ENCODE assay signal across 9 cellular contexts in the genomic region with DNA sequence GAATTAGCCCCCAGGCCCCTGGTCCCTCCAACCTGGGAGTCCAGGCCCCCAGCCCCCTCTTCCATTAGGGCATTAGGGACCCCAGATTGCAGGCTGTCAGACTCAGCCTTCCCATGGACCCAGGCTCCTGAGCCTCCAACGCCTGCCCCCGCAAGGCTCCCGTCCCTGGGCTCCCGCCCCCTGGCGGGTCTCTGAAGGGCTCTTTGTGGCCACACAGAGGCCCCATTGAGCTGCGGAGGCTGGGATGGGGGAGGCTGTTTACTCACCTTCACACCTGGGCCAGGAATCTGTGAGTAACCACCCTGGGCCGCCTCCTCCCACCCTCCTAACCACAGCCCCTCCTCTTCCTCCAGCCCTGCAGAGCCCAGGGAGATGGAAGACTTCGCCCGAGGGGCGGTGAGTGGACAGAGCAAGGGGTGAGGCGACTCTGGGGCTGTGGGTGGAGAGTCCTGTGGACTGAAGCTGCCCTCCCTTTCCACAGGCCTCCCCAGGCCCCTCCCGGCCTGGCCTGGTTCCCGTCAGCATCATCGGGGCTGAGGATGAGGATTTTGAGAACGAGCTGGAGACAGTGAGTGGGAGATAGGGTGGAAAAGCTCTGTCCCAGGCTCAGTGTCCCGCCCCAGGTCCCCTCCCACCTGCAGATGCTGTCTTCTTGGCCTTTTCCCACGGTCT. TPM values are rescaled to one million over a fixed set of nuclear protein-coding genes. Genes with fewer than 3 reads are reported as not detected.
DNase-seq lines count a peak whose midpoint lies in the region; ATAC-seq, FAIRE-seq and TF ChIP-seq lines count a peak whose summit lies in the region.
"Had no signal": no experiment of that assay in that cellular context is flagged by ENCODE, and none has a peak within 500 bp of the region (broad histone marks: within the 10 kb centered on the region; RNA-seq: fewer than 3 reads in every experiment).

No MANE protein-coding gene starts in this region.

- no peak for FAIRE-seq in D721Med (lab: Jason Lieb, UNC)
- FAIRE-seq: TTC549 had no signal

- peaks cover 6% of the 10 kb centered on the region; the same call in 1 of the 2 replicates for H3K79me2 ChIP-seq in GM23338 (replicated peaks; ENCODE audit: insufficient read depth)

- peaks cover 7% of the 10 kb centered on the region; the same call in 2 of the 3 replicates for H3K9me3 Mint-ChIP-seq in GM23338
- H3K9me3 Mint-ChIP-seq in T-helper 2 cell treated with Interferon-gamma antibody and Interleukin-4, amounts not matched to agents 5 μg/mL and 100 μg/mL, for 36 hours = no peaks in the 10 kb centered on the region

- H3K36me3 ChIP-seq in GM23338 (ENCODE audit: insufficient read depth) = no peaks in the 10 kb centered on the region

- H3K4me3 ChIP-seq in GM23338 = peak overlapping the region; percentile 38
- H3K4me3 ChIP-seq in astrocyte of the cerebellum (ENCODE audit: low read depth, low read length) = no peak overlapping the region
- peak overlapping the region; percentile 99 for H3K4me3 ChIP-seq in mononuclear cell (ENCODE audit: low read length)

- no peak overlapping the region for H3K27ac Mint-ChIP-seq in GM23338
- peak overlapping the region; percentile 92 for H3K27ac Mint-ChIP-seq in T-helper 2 cell treated with Interferon-gamma antibody and Interleukin-4, amounts not matched to agents 5 μg/mL and 100 μg/mL, for 36 hours

- peak overlapping the region; percentile 73 for H3K4me2 ChIP-seq in GM23338

- peaks cover 22% of the 10 kb centered on the region for H3F3A ChIP-seq in GM23338 (replicated peaks; ENCODE audit: low read depth)

- in situ Hi-C loops in astrocyte of the cerebellum (cut with HindIII; ENCODE audit: low sequenced_read_pairs) = no loop called here

- H3K4me1 ChIP-seq in GM23338 (ENCODE audit: insufficient read depth) = peaks cover 26% of the 10 kb centered on the region
- peaks cover 84% of the 10 kb centered on the region for H3K4me1 ChIP-seq in mononuclear cell (ENCODE audit: insufficient read depth, low read length)

- peaks cover 39% of the 10 kb centered on the region for H3K4me1 Mint-ChIP-seq in GM23338
- H3K4me1 Mint-ChIP-seq in T-helper 2 cell treated with Interferon-gamma antibody and Interleukin-4, amounts not matched to agents 5 μg/mL and 100 μg/mL, for 36 hours (ENCODE audit: low read depth) = peaks cover 47% of the 10 kb centered on the region

- peaks cover 4% of the 10 kb centered on the region; the same call in 1 of the 2 replicates for H4K20me1 ChIP-seq in GM23338 (replicated peaks; ENCODE audit: insufficient read depth)

- peak; percentile 59 for ATAC-seq in GM23338
- peak; percentile 66 for ATAC-seq in stimulated activated naive CD8-positive, alpha-beta T cell treated with anti-CD3 and anti-CD28 coated beads, Interleukin-15, Interleukin-2, amounts not matched to agents 100 U/mL and 50 U/mL, for 24 hours
- ATAC-seq in GM19023 (IDR thresholded peaks at IDR 0.05; ENCODE audit: unreplicated experiment) = no peak

- H3K27me3 ChIP-seq in GM23338 (ENCODE audit: insufficient read depth) = peaks cover 7% of the 10 kb centered on the region
- no peaks in the 10 kb centered on the region for H3K27me3 ChIP-seq in mononuclear cell (ENCODE audit: insufficient read depth, low read length)

- H3K9me2 ChIP-seq in GM23338 (ENCODE audit: insufficient read depth) = no peaks in the 10 kb centered on the region

- TF ChIP-seq CTCF in GM23338 (conservative IDR thresholded peaks at IDR 0.05; ENCODE audit: low read depth in 2 of 2) (peak; percentile 38 to 65; a peak in 3 of 4 replicates), astrocyte of the cerebellum (IDR thresholded peaks at IDR 0.05; ENCODE audit: low read depth, low read length, missing control alignments) (peak; percentile 12), D721Med (IDR thresholded peaks at IDR 0.05; ENCODE audit: insufficient read depth, missing control alignments) (no peak)

- peak overlapping the region; percentile 86; the same call in 1 of the 2 replicates for H3K27ac ChIP-seq in GM23338 (ENCODE audit: low read depth)

- H2AFZ ChIP-seq in GM23338 = no peak overlapping the region

- no peaks in the 10 kb centered on the region for H3K9me3 ChIP-seq in mononuclear cell (ENCODE audit: low read depth, low read length)

- peaks cover 16% of the 10 kb centered on the region; the same call in 2 of the 3 replicates for H3K36me3 Mint-ChIP-seq in GM23338 (ENCODE audit: low read depth)
- peaks cover 69% of the 10 kb centered on the region for H3K36me3 Mint-ChIP-seq in T-helper 2 cell treated with Interferon-gamma antibody and Interleukin-4, amounts not matched to agents 5 μg/mL and 100 μg/mL, for 36 hours (ENCODE audit: low read depth)

- H3K4me3 Mint-ChIP-seq in GM23338 = peak overlapping the region; percentile 11; the same call in 2 of the 3 replicates
- peak overlapping the region; percentile 89 for H3K4me3 Mint-ChIP-seq in T-helper 2 cell treated with Interferon-gamma antibody and Interleukin-4, amounts not matched to agents 5 μg/mL and 100 μg/mL, for 36 hours

- peak; percentile 92 for DNase-seq in GM23338 (ENCODE audit: low spot score)
- peak; percentile 85 for DNase-seq in T-helper 2 cell treated with Interferon-gamma antibody and Interleukin-4, amounts not matched to agents 5 μg/mL and 100 μg/mL, for 36 hours (ENCODE audit: low spot score)
- DNase-seq in astrocyte of the cerebellum (ENCODE audit: low read depth) = peak; percentile 11
- peak; percentile 90 for DNase-seq in stimulated activated naive CD8-positive, alpha-beta T cell treated with anti-CD3 and anti-CD28 coated beads, Interleukin-15, Interleukin-2, amounts not matched to agents 100 U/mL and 50 U/mL, for 24 hours
- DNase-seq in MV-4-11 (lab: John Stamatoyannopoulos, UW) = no peak
- no peak for DNase-seq in D721Med (ENCODE audit: insufficient read length, low spot score)

- peaks cover 9% of the 10 kb centered on the region for H3K27me3 Mint-ChIP-seq in GM23338 (ENCODE audit: insufficient read depth, low read depth, poor library complexity)
- H3K27me3 Mint-ChIP-seq in T-helper 2 cell treated with Interferon-gamma antibody and Interleukin-4, amounts not matched to agents 5 μg/mL and 100 μg/mL, for 36 hours (ENCODE audit: low read depth) = no peaks in the 10 kb centered on the region

TF ChIP-seq in GM23338, 12 proteins besides CTCF, POLR2A, EP300 and RAD21 (continues in another document):
- TF ChIP-seq ZNF114 (CRISPR knock-in tag; IDR thresholded peaks at IDR 0.05) (no peak), STAT1 (IDR thresholded peaks at IDR 0.05; ENCODE audit: unreplicated experiment) (no peak), POLR2AphosphoS5 (IDR thresholded peaks at IDR 0.05; ENCODE audit: low read depth) (no peak), EZH2 (IDR thresholded peaks at IDR 0.05; ENCODE audit: low read depth, unreplicated experiment) (no peak), CREB1 (CRISPR knock-in tag; IDR thresholded peaks at IDR 0.05; ENCODE audit: low read depth) (no peak), ZNF331 (CRISPR knock-in tag; IDR thresholded peaks at IDR 0.05; ENCODE audit: low read depth) (no peak)
- TF ChIP-seq, protein P1, sequence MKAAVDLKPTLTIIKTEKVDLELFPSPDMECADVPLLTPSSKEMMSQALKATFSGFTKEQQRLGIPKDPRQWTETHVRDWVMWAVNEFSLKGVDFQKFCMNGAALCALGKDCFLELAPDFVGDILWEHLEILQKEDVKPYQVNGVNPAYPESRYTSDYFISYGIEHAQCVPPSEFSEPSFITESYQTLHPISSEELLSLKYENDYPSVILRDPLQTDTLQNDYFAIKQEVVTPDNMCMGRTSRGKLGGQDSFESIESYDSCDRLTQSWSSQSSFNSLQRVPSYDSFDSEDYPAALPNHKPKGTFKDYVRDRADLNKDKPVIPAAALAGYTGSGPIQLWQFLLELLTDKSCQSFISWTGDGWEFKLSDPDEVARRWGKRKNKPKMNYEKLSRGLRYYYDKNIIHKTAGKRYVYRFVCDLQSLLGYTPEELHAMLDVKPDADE (IDR thresholded peaks at IDR 0.05) = no peak
- TF ChIP-seq, protein P2, sequence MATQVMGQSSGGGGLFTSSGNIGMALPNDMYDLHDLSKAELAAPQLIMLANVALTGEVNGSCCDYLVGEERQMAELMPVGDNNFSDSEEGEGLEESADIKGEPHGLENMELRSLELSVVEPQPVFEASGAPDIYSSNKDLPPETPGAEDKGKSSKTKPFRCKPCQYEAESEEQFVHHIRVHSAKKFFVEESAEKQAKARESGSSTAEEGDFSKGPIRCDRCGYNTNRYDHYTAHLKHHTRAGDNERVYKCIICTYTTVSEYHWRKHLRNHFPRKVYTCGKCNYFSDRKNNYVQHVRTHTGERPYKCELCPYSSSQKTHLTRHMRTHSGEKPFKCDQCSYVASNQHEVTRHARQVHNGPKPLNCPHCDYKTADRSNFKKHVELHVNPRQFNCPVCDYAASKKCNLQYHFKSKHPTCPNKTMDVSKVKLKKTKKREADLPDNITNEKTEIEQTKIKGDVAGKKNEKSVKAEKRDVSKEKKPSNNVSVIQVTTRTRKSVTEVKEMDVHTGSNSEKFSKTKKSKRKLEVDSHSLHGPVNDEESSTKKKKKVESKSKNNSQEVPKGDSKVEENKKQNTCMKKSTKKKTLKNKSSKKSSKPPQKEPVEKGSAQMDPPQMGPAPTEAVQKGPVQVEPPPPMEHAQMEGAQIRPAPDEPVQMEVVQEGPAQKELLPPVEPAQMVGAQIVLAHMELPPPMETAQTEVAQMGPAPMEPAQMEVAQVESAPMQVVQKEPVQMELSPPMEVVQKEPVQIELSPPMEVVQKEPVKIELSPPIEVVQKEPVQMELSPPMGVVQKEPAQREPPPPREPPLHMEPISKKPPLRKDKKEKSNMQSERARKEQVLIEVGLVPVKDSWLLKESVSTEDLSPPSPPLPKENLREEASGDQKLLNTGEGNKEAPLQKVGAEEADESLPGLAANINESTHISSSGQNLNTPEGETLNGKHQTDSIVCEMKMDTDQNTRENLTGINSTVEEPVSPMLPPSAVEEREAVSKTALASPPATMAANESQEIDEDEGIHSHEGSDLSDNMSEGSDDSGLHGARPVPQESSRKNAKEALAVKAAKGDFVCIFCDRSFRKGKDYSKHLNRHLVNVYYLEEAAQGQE (IDR thresholded peaks at IDR 0.05; ENCODE audit: unreplicated experiment) = no peak

RNA-seq across cellular contexts. Expression of a gene that starts 4.9 kb away (rescaled TPM):
- total RNA-seq in GM23338 (2014; rRNA removed; shearing (Covaris generic)) = 36.8 and 44.7 TPM in 2 replicates
- polyA plus RNA-seq in GM23338 (2016; fragmentation: Nextera tagmentation; extraction: Ambion mirVana) = 41.3 and 50.8 TPM in 2 replicates
- total RNA-seq in mononuclear cell = 200 TPM

RNA-seq across cellular contexts. Expression of a gene that starts 10.8 kb away (rescaled TPM):
- not detected in 2 replicates for total RNA-seq in GM23338 (2014; rRNA removed; shearing (Covaris generic))
- 0.27 and 0.47 TPM in 2 replicates for polyA plus RNA-seq in GM23338 (2016; fragmentation: Nextera tagmentation; extraction: Ambion mirVana)
- total RNA-seq in mononuclear cell = 47.3 TPM

RNA-seq across cellular contexts. Expression of a gene that starts 27.8 kb away (rescaled TPM):
- 631 and 1,798 TPM in 2 replicates for total RNA-seq in GM23338 (2014; rRNA removed; shearing (Covaris generic))
- 4,053 and 4,073 TPM in 2 replicates for polyA plus RNA-seq in GM23338 (2016; fragmentation: Nextera tagmentation; extraction: Ambion mirVana)
- 1,086 TPM for total RNA-seq in mononuclear cell

RNA-seq across cellular contexts. Expression of a gene that starts 40.4 kb away (rescaled TPM):
- total RNA-seq in GM23338 (2014; rRNA removed; shearing (Covaris generic)) = 0.69 TPM in 1 of 2 replicates, not detected in the other
- 0.14 TPM in 1 of 2 replicates, not detected in the other for polyA plus RNA-seq in GM23338 (2016; fragmentation: Nextera tagmentation; extraction: Ambion mirVana)
- total RNA-seq in mononuclear cell = 0.21 TPM

RNA-seq across cellular contexts. Expression of a gene that starts 43.0 kb away (rescaled TPM):
- 0.21 TPM in 1 of 2 replicates, not detected in the other for total RNA-seq in GM23338 (2014; rRNA removed; shearing (Covaris generic))
- not detected in 2 replicates for polyA plus RNA-seq in GM23338 (2016; fragmentation: Nextera tagmentation; extraction: Ambion mirVana)
- not detected for total RNA-seq in mononuclear cell

Comparison
In these comparisons a context has a peak if more than half of its experiments do, and no peak if none do; other contexts are left out.
1. DNase-seq: peak in GM23338 (single experiment), T-helper 2 cell treated with Interferon-gamma antibody and Interleukin-4, amounts not matched to agents 5 μg/mL and 100 μg/mL, for 36 hours (single experiment), astrocyte of the cerebellum (single experiment) and stimulated activated naive CD8-positive, alpha-beta T cell treated with anti-CD3 and anti-CD28 coated beads, Interleukin-15, Interleukin-2, amounts not matched to agents 100 U/mL and 50 U/mL, for 24 hours (single experiment); none in MV-4-11 (single experiment) and D721Med (single experiment).
2. RNA of a gene that starts 10.8 kb away (total RNA-seq): 47.3 TPM in mononuclear cell (single experiment); not detected in GM23338; every median in the first group is over 10 times any median in the second.